9 cellular contexts compared by ENCODE assay signal in the genomic region with DNA sequence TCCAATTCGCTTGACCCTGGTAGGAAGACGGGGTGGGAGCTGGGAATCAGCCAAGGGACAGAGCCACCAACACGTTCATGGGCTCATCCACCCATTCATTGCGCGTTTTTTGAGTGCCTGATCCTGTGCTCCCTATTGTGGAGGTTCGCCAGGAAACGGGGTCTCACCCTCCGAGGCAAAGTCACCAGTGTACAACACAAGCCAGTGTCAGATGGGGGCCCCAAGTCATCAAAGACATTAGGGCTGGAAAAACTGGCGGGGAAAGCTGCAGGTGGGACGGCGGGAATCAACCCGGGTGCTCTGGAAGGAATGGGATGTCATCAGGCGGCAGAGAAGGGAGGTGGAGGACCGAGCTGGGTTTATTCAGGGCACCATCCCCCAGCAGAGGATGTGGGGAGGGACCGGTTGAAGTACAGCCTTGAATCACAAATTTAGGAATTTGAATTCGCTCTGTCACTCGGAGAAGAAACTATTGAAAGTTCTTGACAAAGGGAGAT. TPM values are rescaled to one million over a fixed set of nuclear protein-coding genes. Genes with fewer than 3 reads are reported as not detected.
DNase-seq lines count a peak whose midpoint lies in the region; ATAC-seq and TF ChIP-seq lines count a peak whose summit lies in the region.
"Had no signal": no experiment of that assay in that cellular context is flagged by ENCODE, and none has a peak within 500 bp of the region (broad histone marks: within the 10 kb centered on the region; RNA-seq: fewer than 3 reads in every experiment).

No MANE protein-coding gene starts in this region.

- H3K4me1 Mint-ChIP-seq in activated CD8-positive, alpha-beta T cell treated with anti-CD3 and anti-CD28 coated beads for 36 hours (ENCODE audit: low read depth): peaks cover 21% of the 10 kb centered on the region
- no peaks in the 10 kb centered on the region for H3K4me1 Mint-ChIP-seq in progenitor cell of endocrine pancreas (ENCODE audit: low read depth)

- TF ChIP-seq CTCF in activated CD8-positive, alpha-beta T cell treated with anti-CD3 and anti-CD28 coated beads for 36 hours (IDR thresholded peaks at IDR 0.05): no peak
- TF ChIP-seq CTCF in left ventricle myocardium inferior (IDR thresholded peaks at IDR 0.05; ENCODE audit: borderline replicate concordance) (no peak), progenitor cell of endocrine pancreas (IDR thresholded peaks at IDR 0.05; ENCODE audit: unreplicated experiment) (no peak)

- peaks cover 81% of the 10 kb centered on the region for H3K4me1 ChIP-seq in left ventricle myocardium inferior

- no peak overlapping the region for H3K27ac Mint-ChIP-seq in activated CD8-positive, alpha-beta T cell treated with anti-CD3 and anti-CD28 coated beads for 36 hours
- no peak overlapping the region for H3K27ac Mint-ChIP-seq in progenitor cell of endocrine pancreas

- H3K36me3 Mint-ChIP-seq in activated CD8-positive, alpha-beta T cell treated with anti-CD3 and anti-CD28 coated beads for 36 hours (ENCODE audit: low read depth): no peaks in the 10 kb centered on the region
- H3K36me3 Mint-ChIP-seq in progenitor cell of endocrine pancreas (ENCODE audit: insufficient read depth): peaks cover 2% of the 10 kb centered on the region

- peak overlapping the region; percentile 98 for H3K27ac ChIP-seq in left ventricle myocardium inferior (replicated peaks)

- POLR2A ChIA-PET in activated CD8-positive, alpha-beta T cell treated with anti-CD3 and anti-CD28 coated beads for 36 hours (lab: Charles Lee): no interaction called here

- H3K27me3 ChIP-seq in left ventricle myocardium inferior (ENCODE audit: low read depth): no peaks in the 10 kb centered on the region

- intact Hi-C loops in activated CD8-positive, alpha-beta T cell treated with anti-CD3 and anti-CD28 coated beads for 36 hours (cut with micrococcal nuclease): no loop called here
- intact Hi-C loops in left ventricle myocardium inferior (cut with micrococcal nuclease): no loop called here

- DNase-seq in ELF-1 (ENCODE audit: low read depth, low spot score): peak; percentile 26
- no peak for DNase-seq in activated CD8-positive, alpha-beta T cell treated with anti-CD3 and anti-CD28 coated beads for 36 hours
- no peak for DNase-seq in left ventricle myocardium inferior
- DNase-seq in progenitor cell of endocrine pancreas (ENCODE audit: low spot score, unreplicated experiment): no peak
- no peak for DNase-seq in cortex of kidney (lab: John Stamatoyannopoulos, UW)
- DNase-seq in COLO829 (ENCODE audit: low spot score): no peak
- DNase-seq: NCI-H1105 had no signal

- no peak for TF ChIP-seq POLR2A in GM18505 (IDR thresholded peaks at IDR 0.05; ENCODE audit: borderline replicate concordance, extremely low read depth, insufficient read depth, insufficient read length)

- H3K4me3 Mint-ChIP-seq in activated CD8-positive, alpha-beta T cell treated with anti-CD3 and anti-CD28 coated beads for 36 hours: peak overlapping the region; percentile 37
- peak overlapping the region; percentile 70 for H3K4me3 Mint-ChIP-seq in progenitor cell of endocrine pancreas (ENCODE audit: low read depth)

- peaks cover 2% of the 10 kb centered on the region for H3K9me3 Mint-ChIP-seq in activated CD8-positive, alpha-beta T cell treated with anti-CD3 and anti-CD28 coated beads for 36 hours
- H3K9me3 Mint-ChIP-seq in progenitor cell of endocrine pancreas (ENCODE audit: low read depth): peaks cover 7% of the 10 kb centered on the region

- no peak for ATAC-seq in activated CD8-positive, alpha-beta T cell treated with anti-CD3 and anti-CD28 coated beads for 36 hours
- no peak for ATAC-seq in GM18505 (IDR thresholded peaks at IDR 0.05; ENCODE audit: unreplicated experiment)
- no peak for ATAC-seq in GM18858 (IDR thresholded peaks at IDR 0.05; ENCODE audit: unreplicated experiment)

- H3K4me3 ChIP-seq in left ventricle myocardium inferior: peak overlapping the region; percentile 92

- peaks cover 6% of the 10 kb centered on the region for H3K9me3 ChIP-seq in left ventricle myocardium inferior (replicated peaks)

- peaks cover 17% of the 10 kb centered on the region for H3K36me3 ChIP-seq in left ventricle myocardium inferior

- peaks cover 29% of the 10 kb centered on the region for H3K27me3 Mint-ChIP-seq in activated CD8-positive, alpha-beta T cell treated with anti-CD3 and anti-CD28 coated beads for 36 hours
- H3K27me3 Mint-ChIP-seq in progenitor cell of endocrine pancreas: peaks cover 35% of the 10 kb centered on the region

- CTCF ChIA-PET in activated CD8-positive, alpha-beta T cell treated with anti-CD3 and anti-CD28 coated beads for 36 hours (lab: Charles Lee): interaction anchor here (2.8 kb wide), 1 partner anchor 93 kb away, joined by 10 read pairs; no protein-coding TSS in a partner anchor

RNA-seq across cellular contexts. Expression of a gene that starts 0.7 kb away (rescaled TPM):
- under 1 TPM; 0.04 to 0.07 TPM for total RNA-seq in activated CD8-positive, alpha-beta T cell treated with anti-CD3 and anti-CD28 coated beads for 36 hours
- total RNA-seq in left ventricle myocardium inferior (40.4 TPM), progenitor cell of endocrine pancreas (21.0 and 24.4 TPM in 2 replicates)

Comparison
In these comparisons a context has a peak if more than half of its experiments do, and no peak if none do; other contexts are left out.
1. RNA of a gene that starts 0.7 kb away (total RNA-seq): 40.4 TPM in left ventricle myocardium inferior (single experiment) and 21.0 to 24.4 TPM in progenitor cell of endocrine pancreas; 0.04 to 0.07 TPM in activated CD8-positive, alpha-beta T cell treated with anti-CD3 and anti-CD28 coated beads for 36 hours; every median in the first group is over 10 times any median in the second.